ENCODE assay signal across 17 cellular contexts in the genomic region with DNA sequence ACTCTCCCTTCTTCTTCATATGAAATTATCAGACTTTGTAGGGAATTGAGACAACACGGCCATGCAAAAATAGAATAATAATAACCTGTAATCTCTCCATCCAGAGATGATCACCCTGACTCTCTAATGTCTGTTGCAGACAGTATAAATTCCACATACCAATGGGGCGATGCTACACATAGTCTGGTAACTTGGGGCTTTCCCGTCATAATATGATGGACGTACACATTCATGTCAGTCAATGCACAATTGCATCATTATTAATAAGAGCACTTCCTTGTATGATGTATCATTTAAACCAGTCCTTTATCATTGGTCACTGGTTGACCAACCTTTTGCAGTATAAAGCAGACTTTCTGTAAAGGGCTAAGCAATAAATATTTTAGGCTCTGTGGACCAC. TPM values are rescaled to one million over a fixed set of nuclear protein-coding genes. Genes with fewer than 3 reads are reported as not detected.
DNase-seq lines count a peak whose midpoint lies in the region; TF ChIP-seq lines count a peak whose summit lies in the region.
"Had no signal": no experiment of that assay in that cellular context is flagged by ENCODE, and none has a peak within 500 bp of the region (broad histone marks: within the 10 kb centered on the region; RNA-seq: fewer than 3 reads in every experiment).

No MANE protein-coding gene starts in this region.

- peak; percentile 32 for DNase-seq in DMS53 (lab: John Stamatoyannopoulos, UW)
- DNase-seq in DMS53 treated with DMSO at 0.1 percent for 48 hours (lab: John Stamatoyannopoulos, UW; ENCODE audit: unreplicated experiment): no peak
- DNase-seq in NCI-H226: peak; percentile 73
- DNase-seq in choroid plexus epithelial cell (ENCODE audit: low read depth): peak; percentile 21
- DNase-seq in renal cortical epithelial cell (ENCODE audit: low read depth): peak; percentile 8
- DNase-seq in KG1 (lab: John Stamatoyannopoulos, UW): no peak
- no peak for DNase-seq in G401 (ENCODE audit: low spot score)
- no peak for DNase-seq in SKM-1 (lab: John Stamatoyannopoulos, UW; ENCODE audit: unreplicated experiment)
- DNase-seq: C1 segment of cervical spinal cord, DMS153, GOT3, Karpas-422, NCI-H1105 treated with DMSO at 0.1 percent for 48 hours, NCI-H187, NCI-H82, Peyer's patch, SIG-M5 had no signal

- in situ Hi-C loops in G401 (cut with HindIII; ENCODE audit: low sequenced_read_pairs): no loop called here

- no peak for TF ChIP-seq CTCF in choroid plexus epithelial cell (conservative IDR thresholded peaks at IDR 0.05; ENCODE audit: low read depth, low read length)

- no peak overlapping the region for H3K4me3 ChIP-seq in choroid plexus epithelial cell (ENCODE audit: low read depth, low read length)
- H3K4me3 ChIP-seq: Peyer's patch had no signal

RNA-seq across cellular contexts. Expression of a gene that starts 39.5 kb away (rescaled TPM):
- 18.2 and 18.6 TPM in 2 replicates for total RNA-seq in renal cortical epithelial cell
- 42.8 and 52.0 TPM in 2 replicates for total RNA-seq in G401 (2014; rRNA removed; shearing (Covaris generic))

RNA-seq across cellular contexts. Expression of a gene that starts 54.5 kb away (rescaled TPM):
- 56.0 and 61.1 TPM in 2 replicates for total RNA-seq in renal cortical epithelial cell
- 86.4 and 143 TPM in 2 replicates for total RNA-seq in G401 (2014; rRNA removed; shearing (Covaris generic))

Comparison
In these comparisons a context has a peak if more than half of its experiments do, and no peak if none do; other contexts are left out.
1. DNase-seq: peak in DMS53 (single experiment), NCI-H226 (single experiment), choroid plexus epithelial cell (single experiment) and renal cortical epithelial cell (single experiment); none in DMS53 treated with DMSO at 0.1 percent for 48 hours (single experiment), KG1 (single experiment), G401 (single experiment) and SKM-1 (single experiment).